ENCODE assay signal across 8 cellular contexts in genomic region chr15:92797168-92798052, GRCh38.
DNase-seq lines count a peak whose midpoint lies in the region; ATAC-seq, FAIRE-seq and TF ChIP-seq lines count a peak whose summit lies in the region.

No MANE protein-coding gene starts in this region.

- no peak overlapping the region for H3K27ac ChIP-seq in naive thymus-derived CD4-positive, alpha-beta T cell (ENCODE audit: low read depth, low read length)

- no peak overlapping the region for H3K4me3 Mint-ChIP-seq in T-helper 17 cell
- H3K4me3 Mint-ChIP-seq in naive thymus-derived CD4-positive, alpha-beta T cell = peak overlapping the region in 1 of 10 donors; percentile 12

- no peak overlapping the region for H3K4me3 ChIP-seq in AG09309 (ENCODE audit: control insufficient read depth, low read depth, low read length)
- H3K4me3 ChIP-seq in GM12864 (ENCODE audit: low read depth, low read length) = no peak overlapping the region
- H3K4me3 ChIP-seq in epithelial cell of proximal tubule (ENCODE audit: low read depth, low read length) = no peak overlapping the region
- no peak overlapping the region for H3K4me3 ChIP-seq in naive thymus-derived CD4-positive, alpha-beta T cell (ENCODE audit: low read length)

- TF ChIP-seq POLR2A in GM12892 (IDR thresholded peaks at IDR 0.05; ENCODE audit: low read depth, low read length) = no peak

- no peaks in the 10 kb centered on the region for H3K27me3 Mint-ChIP-seq in T-helper 17 cell
- H3K27me3 Mint-ChIP-seq in naive thymus-derived CD4-positive, alpha-beta T cell = no peaks in the 10 kb centered on the region

- peaks cover 6% of the 10 kb centered on the region for H3K36me3 Mint-ChIP-seq in T-helper 17 cell (ENCODE audit: low read depth)
- peaks cover 0 to 8% (median 0%) of the 10 kb centered on the region in 5 donors for H3K36me3 Mint-ChIP-seq in naive thymus-derived CD4-positive, alpha-beta T cell

- H3K9me3 ChIP-seq in T-helper 17 cell (ENCODE audit: control insufficient read depth, low read length, poor library complexity, severe bottlenecking) = no peaks in the 10 kb centered on the region
- no peaks in the 10 kb centered on the region for H3K9me3 ChIP-seq in naive thymus-derived CD4-positive, alpha-beta T cell (ENCODE audit: control insufficient read depth in 2 of 3, low read length in 3 of 3)

- POLR2A ChIA-PET in naive thymus-derived CD4-positive, alpha-beta T cell (lab: Charles Lee) = interaction anchor here (0.6 to 3.5 kb wide), 14 partner anchors 8 to 850 kb away, joined by 3 to 45 read pairs (median 4); no protein-coding TSS in a partner anchor

- no peaks in the 10 kb centered on the region for H3K9me3 Mint-ChIP-seq in naive thymus-derived CD4-positive, alpha-beta T cell

- peaks cover 8% of the 10 kb centered on the region for H3K4me1 Mint-ChIP-seq in T-helper 17 cell
- peaks cover 6 to 24% (median 12%) of the 10 kb centered on the region in 7 donors for H3K4me1 Mint-ChIP-seq in naive thymus-derived CD4-positive, alpha-beta T cell

- H3K27me3 ChIP-seq in naive thymus-derived CD4-positive, alpha-beta T cell (ENCODE audit: control insufficient read depth in 2 of 2, insufficient read depth in 2 of 2, low read length in 2 of 2) = no peaks in the 10 kb centered on the region

- H3K36me3 ChIP-seq in naive thymus-derived CD4-positive, alpha-beta T cell (ENCODE audit: control insufficient read depth in 2 of 3, insufficient read depth in 3 of 3, low read length in 3 of 3) = no peaks in the 10 kb centered on the region

- peak overlapping the region; percentile 96 for H3K27ac Mint-ChIP-seq in T-helper 17 cell
- H3K27ac Mint-ChIP-seq in naive thymus-derived CD4-positive, alpha-beta T cell = peak overlapping the region; percentile 72 to 95 (median 79)

- ATAC-seq in HG02852 (IDR thresholded peaks at IDR 0.05; ENCODE audit: unreplicated experiment) = peak; percentile 67
- ATAC-seq in T-helper 17 cell = peak; percentile 91
- peak; percentile 95 for ATAC-seq in naive thymus-derived CD4-positive, alpha-beta T cell

- CTCF ChIA-PET in naive thymus-derived CD4-positive, alpha-beta T cell (lab: Charles Lee) = interaction anchor here (0.6 to 3.6 kb wide), 28 partner anchors 9 to 232 kb away, joined by 3 to 21 read pairs (median 5); partner anchors contain the start of gene CHD2

- DNase-seq in AG09309 (ENCODE audit: low read depth) = no peak
- no peak for DNase-seq in GM12864 (ENCODE audit: low read depth)
- peak; percentile 91 for DNase-seq in NCI-H1694 (lab: John Stamatoyannopoulos, UW)
- DNase-seq in T-helper 17 cell = peak in 1 of 3 donors; percentile 32
- no peak for DNase-seq in epithelial cell of proximal tubule (ENCODE audit: low read depth)
- DNase-seq in naive thymus-derived CD4-positive, alpha-beta T cell = peak in 7 of 9 donors; percentile 61 to 81 (median 74)
- DNase-seq in GM12892 (ENCODE audit: insufficient read length) = no peak

- FAIRE-seq in GM12892 (lab: Jason Lieb, UNC) = no peak

- intact Hi-C loops in naive thymus-derived CD4-positive, alpha-beta T cell (cut with micrococcal nuclease) = loop anchor here (1.0 to 5.0 kb wide), 5 partner anchors 12 to 225 kb away; no protein-coding TSS in a partner anchor

- peaks cover 3 to 4% of the 10 kb centered on the region in 2 donors for H3K4me1 ChIP-seq in naive thymus-derived CD4-positive, alpha-beta T cell (ENCODE audit: control insufficient read depth in 2 of 2, insufficient read depth in 2 of 2, low read length in 2 of 2)

- TF ChIP-seq CTCF in AG09309 (IDR thresholded peaks at IDR 0.05; ENCODE audit: control insufficient read depth, insufficient read depth, low read depth, low read length, missing control alignments) = peak; percentile 55
- TF ChIP-seq CTCF in GM12864 (IDR thresholded peaks at IDR 0.05; ENCODE audit: low read depth, low read length, missing control alignments) = peak; percentile 53
- peak; percentile 63 for TF ChIP-seq CTCF in epithelial cell of proximal tubule (conservative IDR thresholded peaks at IDR 0.05; ENCODE audit: low read depth, low read length)

Comparison
In these comparisons a context has a peak if more than half of its experiments do, and no peak if none do; other contexts are left out.
1. DNase-seq: peak in NCI-H1694 (single experiment) and naive thymus-derived CD4-positive, alpha-beta T cell (7 of 9); none in AG09309 (single experiment), GM12864 (single experiment), epithelial cell of proximal tubule (single experiment) and GM12892 (single experiment).
2. Peak in every context shown above with its lines, with median percentiles within 50 percentile points of each other: CTCF ChIP-seq and ATAC-seq.